ENCODE assay signal across 8 cellular contexts in genomic region chr22:21951931-21952465, GRCh38. TPM values are rescaled to one million over a fixed set of nuclear protein-coding genes. Genes with fewer than 3 reads are reported as not detected.
A peak's percentile ranks its signal among the peaks of the same experiment; 100 is the strongest.
DNase-seq lines count a peak whose midpoint lies in the region; ATAC-seq and TF ChIP-seq lines count a peak whose summit lies in the region.

No MANE protein-coding gene starts in this region.

- CTCF ChIA-PET in activated B cell treated with CpG ODN at 0.5 μM for 24 hours (lab: Charles Lee), result interaction anchor here (0.7 to 2.9 kb wide), 11 partner anchors 8 to 242 kb away, joined by 3 to 66 read pairs (median 7); partner anchors contain the start of gene YPEL1

- no peaks in the 10 kb centered on the region for H3K36me3 ChIP-seq in aorta (ENCODE audit: control insufficient read depth in 1 of 2, insufficient read depth in 2 of 2, low read length in 1 of 2)

- no peaks in the 10 kb centered on the region for H3K4me1 ChIP-seq in aorta (ENCODE audit: control insufficient read depth in 1 of 2, insufficient read depth in 2 of 2, low read length in 2 of 2)

- ATAC-seq in HG03135 (IDR thresholded peaks at IDR 0.05; ENCODE audit: unreplicated experiment) (peak; percentile 25), activated B cell treated with CpG ODN at 0.5 μM for 24 hours (ENCODE audit: low read depth) (peak; percentile 35), aorta (ENCODE audit: low FRiP score) (peak; percentile 57), HG03457 (IDR thresholded peaks at IDR 0.05; ENCODE audit: unreplicated experiment) (no peak)

- H3K4me3 ChIP-seq in epithelial cell of proximal tubule (ENCODE audit: low read depth, low read length) (peak overlapping the region; percentile 87), aorta (ENCODE audit: low read length in 2 of 2) (peak overlapping the region; percentile 42 to 53)

- DNase-seq in activated B cell treated with CpG ODN at 0.5 μM for 24 hours (no peak), epithelial cell of proximal tubule (ENCODE audit: low read depth) (no peak), myocyte (ENCODE audit: low read depth) (peak; percentile 88), aorta (peak; percentile 75 to 84), NCI-H2196 (lab: John Stamatoyannopoulos, UW; ENCODE audit: unreplicated experiment) (no peak)

- peaks cover 1% of the 10 kb centered on the region for H3K36me3 Mint-ChIP-seq in activated B cell treated with CpG ODN at 0.5 μM for 24 hours (ENCODE audit: low read depth)

- peak overlapping the region; percentile 93 for H3K4me3 Mint-ChIP-seq in activated B cell treated with CpG ODN at 0.5 μM for 24 hours

- peak overlapping the region; percentile 66 for H3K27ac ChIP-seq in C4-2B
- H3K27ac ChIP-seq in aorta (ENCODE audit: low read depth in 1 of 2, low read length in 2 of 2), result no peak overlapping the region

- no peaks in the 10 kb centered on the region for H3K9me3 Mint-ChIP-seq in activated B cell treated with CpG ODN at 0.5 μM for 24 hours

- H3K4me1 Mint-ChIP-seq in activated B cell treated with CpG ODN at 0.5 μM for 24 hours, result peaks cover 17% of the 10 kb centered on the region

- H3K27me3 ChIP-seq in aorta (ENCODE audit: control insufficient read depth in 1 of 2, insufficient read depth in 2 of 2, low read length in 1 of 2), result no peaks in the 10 kb centered on the region

- H3K27ac Mint-ChIP-seq in activated B cell treated with CpG ODN at 0.5 μM for 24 hours, result no peak overlapping the region

- H3K9me3 ChIP-seq in aorta (ENCODE audit: control insufficient read depth, low read length), result no peaks in the 10 kb centered on the region

- intact Hi-C loops in activated B cell treated with CpG ODN at 0.5 μM for 24 hours (cut with micrococcal nuclease) (loop anchor here (2.0 to 5.0 kb wide), 4 partner anchors 13 to 239 kb away; partner anchors contain the start of gene MAPK1), aorta (cut with DNase I) (loop anchor here in 1 of 2 donors (2.0 kb wide), 1 partner anchor 239 kb away; no protein-coding TSS in a partner anchor)

- no peaks in the 10 kb centered on the region for H3K27me3 Mint-ChIP-seq in activated B cell treated with CpG ODN at 0.5 μM for 24 hours

- 6 to 7% methylated on average over 27 to 29 of the region's 29 CpGs for WGBS in aorta, 2 donors

- TF ChIP-seq CTCF in C4-2B (conservative IDR thresholded peaks at IDR 0.05) (no peak), activated B cell treated with CpG ODN at 0.5 μM for 24 hours (IDR thresholded peaks at IDR 0.05) (no peak), epithelial cell of proximal tubule (conservative IDR thresholded peaks at IDR 0.05; ENCODE audit: low read depth, low read length) (no peak)

- POLR2A ChIA-PET in activated B cell treated with CpG ODN at 0.5 μM for 24 hours (lab: Charles Lee), result interaction anchor here (0.6 to 2.4 kb wide), 5 partner anchors 10 to 239 kb away, joined by 3 to 9 read pairs (median 5); no protein-coding TSS in a partner anchor

RNA-seq across cellular contexts. Expression of gene PPM1F, which starts 0.7 kb away (rescaled TPM):
- total RNA-seq in activated B cell treated with CpG ODN at 0.5 μM for 24 hours (18.2 and 21.1 TPM in 2 replicates), epithelial cell of proximal tubule (25.1 and 32.7 TPM in 2 replicates), myocyte (98.1 and 173 TPM in 2 replicates), aorta (10 to 100 TPM; 50.3 to 65.1 TPM)
- polyA plus RNA-seq in myocyte (2012), result 47.5 TPM
- 10 to 100 TPM in 1 of 2 donors, 1 to 10 TPM in 1; 5.9 to 13.8 TPM for polyA plus RNA-seq in aorta

RNA-seq across cellular contexts. Expression of gene TOP3B, which starts 30.6 kb away (rescaled TPM):
- total RNA-seq in activated B cell treated with CpG ODN at 0.5 μM for 24 hours (60.4 and 83.4 TPM in 2 replicates), epithelial cell of proximal tubule (27.9 and 30.2 TPM in 2 replicates), myocyte (25.0 and 31.0 TPM in 2 replicates), aorta (10 to 100 TPM; 24.8 to 37.2 TPM)
- 18.2 TPM for polyA plus RNA-seq in myocyte (2012)
- polyA plus RNA-seq in aorta, result 10 to 100 TPM in 1 of 2 donors, 1 to 10 TPM in 1; 7.4 to 18.2 TPM

Comparison
In these comparisons a context has a peak if more than half of its experiments do, and no peak if none do; other contexts are left out.
1. DNase-seq: peak in myocyte (single experiment) and aorta (2 of 2); none in activated B cell treated with CpG ODN at 0.5 μM for 24 hours (single experiment), epithelial cell of proximal tubule (single experiment) and NCI-H2196 (single experiment).